Comparison of ENCODE assay signal across 8 cellular contexts in genomic region chr11:108593910-108594434, GRCh38. TPM values are rescaled to one million over a fixed set of nuclear protein-coding genes. Genes with fewer than 3 reads are reported as not detected.
DNase-seq lines count a peak whose midpoint lies in the region; ATAC-seq and TF ChIP-seq lines count a peak whose summit lies in the region.

No MANE protein-coding gene starts in this region.

- H3K27me3 ChIP-seq in right atrium auricular region: no peaks in the 10 kb centered on the region
- no peaks in the 10 kb centered on the region for H3K27me3 ChIP-seq in mammary epithelial cell (ENCODE audit: insufficient read depth, low read length)
- H3K27me3 ChIP-seq in aorta (ENCODE audit: control insufficient read depth in 1 of 2, insufficient read depth in 2 of 2, low read length in 1 of 2): no peaks in the 10 kb centered on the region

- H3K9me3 ChIP-seq in right atrium auricular region (no peaks in the 10 kb centered on the region), mammary epithelial cell (replicated peaks; ENCODE audit: insufficient read depth, low read length) (no peaks in the 10 kb centered on the region), mucosa of descending colon (no peaks in the 10 kb centered on the region), aorta (ENCODE audit: control insufficient read depth, low read length) (no peaks in the 10 kb centered on the region)

- H3K4me3 ChIP-seq in right atrium auricular region (peak overlapping the region; percentile 52 to 67), mammary epithelial cell (replicated peaks in 1 of 3; ENCODE audit: insufficient read depth in 1 of 3, low read depth in 2 of 3, low read length in 3 of 3) (peak overlapping the region; percentile 30 to 90 (median 77)), mucosa of descending colon (no peak overlapping the region), aorta (ENCODE audit: low read length in 2 of 2) (peak overlapping the region; percentile 72 to 79)

- ATAC-seq in left cardiac atrium: no peak
- ATAC-seq in mucosa of descending colon: peak; percentile 15
- ATAC-seq in aorta (ENCODE audit: low FRiP score): no peak
- ATAC-seq in sciatic nerve: no peak
- no peak for ATAC-seq in GM19395 (IDR thresholded peaks at IDR 0.05; ENCODE audit: unreplicated experiment)

- peaks cover 33% of the 10 kb centered on the region for H3K79me2 ChIP-seq in mammary epithelial cell (ENCODE audit: insufficient read depth, low read length)

- dilution Hi-C loops in mammary epithelial cell (cut with HindIII; ENCODE audit: low sequenced_read_pairs): no loop called here

- intact Hi-C loops in left cardiac atrium (cut with DNase I) (no loop called here), mammary epithelial cell (cut with micrococcal nuclease) (loop anchor here (1.0 to 5.0 kb wide), 5 partner anchors 22 to 372 kb away; partner anchors contain the start of genes ATM, C11orf65 and NPAT), mucosa of descending colon (cut with DNase I, micrococcal nuclease) (no loop called here), aorta (cut with DNase I) (loop anchor here (1.0 to 5.0 kb wide), 3 partner anchors 53 to 127 kb away; partner anchors contain the start of genes C11orf65 (in 1 of the 2) and POGLUT3 (in 1 of the 2)), sciatic nerve (cut with DNase I) (no loop called here)

- CTCF ChIA-PET in mammary epithelial cell (lab: Charles Lee; ENCODE audit: low non-redundant PET): interaction anchor here (0.6 to 0.7 kb wide), 2 partner anchors 55 to 276 kb away, joined by 4 read pairs; no protein-coding TSS in a partner anchor

- TSS peak; percentile 41 for BruUV-seq in mammary epithelial cell (replicated peaks; lab: Mats Ljungman, UMichigan)

- peak overlapping the region; percentile 91 for H2AFZ ChIP-seq in mammary epithelial cell (ENCODE audit: low read depth, low read length)

- H3K27ac ChIP-seq in right atrium auricular region (no peak overlapping the region), mammary epithelial cell (ENCODE audit: insufficient read depth, low read depth, low read length) (peak overlapping the region; percentile 49), aorta (ENCODE audit: low read depth in 1 of 2, low read length in 2 of 2) (no peak overlapping the region)

- WGBS in mammary epithelial cell (ENCODE audit: low coverage, missing lambda C conversion rate): 0% methylated on average over 5 of the region's 5 CpGs
- WGBS in aorta, 2 donors: 20 to 25% methylated on average over 5 of the region's 5 CpGs

- peak overlapping the region; percentile 55 for H3K4me2 ChIP-seq in mammary epithelial cell (ENCODE audit: insufficient read depth, low read depth, low read length)

- in situ Hi-C loops in mammary epithelial cell (cut with MboI; ENCODE audit: low sequenced_read_pairs in 2 of 2): loop anchor here in 1 of 2 donors (5.0 kb wide), 1 partner anchor 53 kb away; no protein-coding TSS in a partner anchor

- no peaks in the 10 kb centered on the region for H4K20me1 ChIP-seq in mammary epithelial cell (ENCODE audit: insufficient read depth, low read length)

- TF ChIP-seq CTCF in right atrium auricular region (IDR thresholded peaks at IDR 0.05): no peak
- no peak for TF ChIP-seq CTCF in mammary epithelial cell (conservative IDR thresholded peaks at IDR 0.05 in 1 of 2, IDR thresholded peaks at IDR 0.05 in 1 of 2; ENCODE audit: extremely low read depth in 1 of 2, insufficient read depth in 1 of 2, low read depth in 1 of 2, low read length in 2 of 2)
- no peak for TF ChIP-seq CTCF in mucosa of descending colon (IDR thresholded peaks at IDR 0.05)

- no peak overlapping the region for H3K9ac ChIP-seq in mammary epithelial cell (ENCODE audit: insufficient read depth, low read length)

- H3K36me3 ChIP-seq in right atrium auricular region (no peaks in the 10 kb centered on the region), mammary epithelial cell (ENCODE audit: insufficient read depth, low read length) (no peaks in the 10 kb centered on the region), mucosa of descending colon (ENCODE audit: low read depth) (no peaks in the 10 kb centered on the region), aorta (ENCODE audit: control insufficient read depth in 1 of 2, insufficient read depth in 2 of 2, low read length in 1 of 2) (no peaks in the 10 kb centered on the region)

- DNase-seq in right atrium auricular region (ENCODE audit: low spot score) (no peak), left cardiac atrium (no peak), mammary epithelial cell (no peak), mucosa of descending colon (no peak), aorta (no peak), sciatic nerve (ENCODE audit: low spot score) (no peak), AG20443 (ENCODE audit: low spot score) (no peak)

- H3K4me1 ChIP-seq in right atrium auricular region (peaks cover 0 to 7% of the 10 kb centered on the region in 2 donors), mammary epithelial cell (ENCODE audit: insufficient read depth, low read length) (peaks cover 16% of the 10 kb centered on the region), mucosa of descending colon (ENCODE audit: low read depth) (peaks cover 6% of the 10 kb centered on the region), aorta (ENCODE audit: control insufficient read depth in 1 of 2, insufficient read depth in 2 of 2, low read length in 2 of 2) (no peaks in the 10 kb centered on the region)

RNA-seq across cellular contexts. Expression of gene EXPH5, which starts 0.4 kb away (rescaled TPM):
- total RNA-seq in right atrium auricular region (1 to 10 TPM; 1.4 to 2.8 TPM), left cardiac atrium (1 to 10 TPM; 2.5 to 3.5 TPM), mammary epithelial cell (10 to 100 TPM; 17.0 to 27.7 TPM), mucosa of descending colon (10 to 100 TPM; 22.4 to 79.3 (median 26.1) TPM), aorta (1 to 10 TPM; 1.8 to 4.5 TPM), sciatic nerve (11.9 TPM)
- polyA plus RNA-seq in mammary epithelial cell (2.8 TPM), aorta (under 1 TPM; 0.13 to 0.54 TPM)
- 17.1 TPM for polyA minus RNA-seq in mammary epithelial cell

Comparison
In these comparisons a context has a peak if more than half of its experiments do, and no peak if none do; other contexts are left out.
1. intact Hi-C loops: an anchor here in mammary epithelial cell (1.0 to 5.0 kb wide) and aorta (1.0 to 5.0 kb wide); none called in left cardiac atrium, mucosa of descending colon and sciatic nerve.